14 cellular contexts compared by ENCODE assay signal in the genomic region with DNA sequence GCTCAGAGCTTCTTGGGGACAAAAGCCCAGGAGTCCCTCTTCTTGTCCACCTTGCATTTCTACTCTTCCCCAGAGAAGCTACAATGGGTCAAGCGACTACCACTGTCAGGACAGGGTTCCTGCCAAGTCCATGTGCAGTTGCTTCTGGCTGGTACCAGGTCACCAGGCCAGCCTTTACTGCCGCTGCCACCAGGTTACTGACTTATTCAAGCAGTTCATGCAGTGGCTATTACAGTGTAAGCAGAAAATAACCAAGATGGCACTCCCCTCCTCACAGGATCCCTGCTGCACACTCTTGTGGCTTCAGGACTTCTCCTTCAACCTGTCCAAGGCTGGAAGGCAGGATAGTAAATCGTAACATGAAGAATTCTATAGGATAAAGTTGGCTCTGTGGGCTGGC.
"Had no signal": no experiment of that assay in that cellular context is flagged by ENCODE, and none has a peak within 500 bp of the region (broad histone marks: within the 10 kb centered on the region; RNA-seq: fewer than 3 reads in every experiment).

No MANE protein-coding gene starts in this region.

- H3K4me3 Mint-ChIP-seq: activated CD4-positive, alpha-beta T cell treated with anti-CD3 and anti-CD28 coated beads for 36 hours; activated naive CD4-positive, alpha-beta T cell treated with anti-CD3 and anti-CD28 coated beads, Interleukin-2, amount 10 ng/mL, durations not matched to agents 7 days and 5 days; activated T-helper 17 cell treated with anti-CD3 and anti-CD28 coated beads, Interleukin-2, amount 50 U/mL, for 72 hours; naive thymus-derived CD8-positive, alpha-beta T cell had no signal

- DNase-seq: activated CD4-positive, alpha-beta T cell treated with anti-CD3 and anti-CD28 coated beads for 36 hours; activated naive CD4-positive, alpha-beta T cell treated with anti-CD3 and anti-CD28 coated beads, Interleukin-2, amount 10 ng/mL, durations not matched to agents 7 days and 5 days; caudate nucleus; erythroblast; hippocampal formation; lower lobe of right lung; naive thymus-derived CD8-positive, alpha-beta T cell; psoas muscle; stimulated activated CD4-positive, alpha-beta T cell treated with anti-CD3 and anti-CD28 coated beads, Interleukin-2, amount 100 ng/mL, for 24 hours; stimulated activated naive CD4-positive, alpha-beta T cell treated with Interleukin-2 at 50 U/mL for 16 hours; T1000; upper lobe of right lung had no signal

- H3K4me3 ChIP-seq: lower lobe of right lung, psoas muscle, upper lobe of right lung had no signal

- H3K27me3 Mint-ChIP-seq: activated CD4-positive, alpha-beta T cell treated with anti-CD3 and anti-CD28 coated beads for 36 hours; activated T-helper 17 cell treated with anti-CD3 and anti-CD28 coated beads, Interleukin-2, amount 50 U/mL, for 72 hours had no signal

- H3K27me3 ChIP-seq: upper lobe of right lung had no signal

- H3K9me3 ChIP-seq: lower lobe of right lung, psoas muscle, upper lobe of right lung had no signal

- H3K27ac ChIP-seq: psoas muscle, upper lobe of right lung had no signal

- ATAC-seq: activated CD4-positive, alpha-beta T cell treated with anti-CD3 and anti-CD28 coated beads for 36 hours; activated T-helper 17 cell treated with anti-CD3 and anti-CD28 coated beads, Interleukin-2, amount 50 U/mL, for 72 hours; lower lobe of right lung; naive thymus-derived CD8-positive, alpha-beta T cell; psoas muscle; sciatic nerve; upper lobe of right lung had no signal

- H3K9me3 Mint-ChIP-seq: activated naive CD4-positive, alpha-beta T cell treated with anti-CD3 and anti-CD28 coated beads, Interleukin-2, amount 10 ng/mL, durations not matched to agents 7 days and 5 days; activated T-helper 17 cell treated with anti-CD3 and anti-CD28 coated beads, Interleukin-2, amount 50 U/mL, for 72 hours; naive thymus-derived CD8-positive, alpha-beta T cell had no signal

- H3K36me3 ChIP-seq: lower lobe of right lung, upper lobe of right lung had no signal

- H3K27ac Mint-ChIP-seq: activated CD4-positive, alpha-beta T cell treated with anti-CD3 and anti-CD28 coated beads for 36 hours; activated naive CD4-positive, alpha-beta T cell treated with anti-CD3 and anti-CD28 coated beads, Interleukin-2, amount 10 ng/mL, durations not matched to agents 7 days and 5 days; activated T-helper 17 cell treated with anti-CD3 and anti-CD28 coated beads, Interleukin-2, amount 50 U/mL, for 72 hours had no signal

- H3K36me3 Mint-ChIP-seq: activated naive CD4-positive, alpha-beta T cell treated with anti-CD3 and anti-CD28 coated beads, Interleukin-2, amount 10 ng/mL, durations not matched to agents 7 days and 5 days; naive thymus-derived CD8-positive, alpha-beta T cell had no signal
